34 cellular contexts compared by ENCODE assay signal in genomic region chr2:230912046-230912445, GRCh38. TPM values are rescaled to one million over a fixed set of nuclear protein-coding genes. Genes with fewer than 3 reads are reported as not detected.
"Had no signal": no experiment of that assay in that cellular context is flagged by ENCODE, and none has a peak within 500 bp of the region (broad histone marks: within the 10 kb centered on the region; RNA-seq: fewer than 3 reads in every experiment).

No MANE protein-coding gene starts in this region.

- H3K4me3 Mint-ChIP-seq: activated CD4-positive, alpha-beta T cell treated with anti-CD3 and anti-CD28 coated beads for 36 hours; naive thymus-derived CD4-positive, alpha-beta T cell; stimulated activated memory B cell treated with anti-CD40 and anti-IgM and Interleukin-4, amounts not matched to agents 10 μg/mL and 1 μg/mL and 100 μg/mL, for 72 hours; stimulated activated naive CD8-positive, alpha-beta T cell treated with anti-CD3 and anti-CD28 coated beads, Interleukin-15, amount 100 ng/mL, for 72 hours; T-helper 2 cell treated with Interferon-gamma antibody and Interleukin-4, amounts not matched to agents 5 μg/mL and 100 μg/mL, for 36 hours; type B pancreatic cell had no signal

- H3K27me3 ChIP-seq: brain microvascular endothelial cell, hepatocyte, sigmoid colon, uterus had no signal

- H3K4me3 ChIP-seq: gastroesophageal sphincter, hepatocyte, sigmoid colon, uterus had no signal

- H3K36me3 ChIP-seq: brain microvascular endothelial cell, gastroesophageal sphincter, sigmoid colon, uterus had no signal

- H3K27ac ChIP-seq: brain microvascular endothelial cell, gastroesophageal sphincter, hepatocyte, sigmoid colon, uterus had no signal

- H3K4me1 ChIP-seq: sigmoid colon, uterus had no signal

- H3K9me3 Mint-ChIP-seq: activated T-helper 17 cell treated with anti-CD3 and anti-CD28 coated beads, Interleukin-2, amount 50 U/mL, for 72 hours; naive thymus-derived CD4-positive, alpha-beta T cell; stimulated activated memory B cell treated with anti-CD40 and anti-IgM and Interleukin-4, amounts not matched to agents 10 μg/mL and 1 μg/mL and 100 μg/mL, for 72 hours; stimulated activated naive CD8-positive, alpha-beta T cell treated with anti-CD3 and anti-CD28 coated beads, Interleukin-15, amount 100 ng/mL, for 72 hours; T-helper 2 cell treated with Interferon-gamma antibody and Interleukin-4, amounts not matched to agents 5 μg/mL and 100 μg/mL, for 36 hours; type B pancreatic cell had no signal

- ATAC-seq: activated CD4-positive, alpha-beta T cell treated with anti-CD3 and anti-CD28 coated beads for 36 hours; activated T-helper 17 cell treated with anti-CD3 and anti-CD28 coated beads, Interleukin-2, amount 50 U/mL, for 72 hours; gastroesophageal sphincter; left cardiac atrium; naive thymus-derived CD4-positive, alpha-beta T cell; stimulated activated memory B cell treated with anti-CD40 and anti-IgM and Interleukin-4, amounts not matched to agents 10 μg/mL and 1 μg/mL and 100 μg/mL, for 72 hours; stimulated activated naive CD8-positive, alpha-beta T cell treated with anti-CD3 and anti-CD28 coated beads, Interleukin-15, amount 100 ng/mL, for 72 hours had no signal

- H3K9me3 ChIP-seq: gastroesophageal sphincter, sigmoid colon, uterus had no signal

- H2AFZ ChIP-seq: hepatocyte had no signal

- H3K27ac Mint-ChIP-seq: activated CD4-positive, alpha-beta T cell treated with anti-CD3 and anti-CD28 coated beads for 36 hours; progenitor cell of endocrine pancreas; stimulated activated memory B cell treated with anti-CD40 and anti-IgM and Interleukin-4, amounts not matched to agents 10 μg/mL and 1 μg/mL and 100 μg/mL, for 72 hours; stimulated activated naive CD8-positive, alpha-beta T cell treated with anti-CD3 and anti-CD28 coated beads, Interleukin-15, amount 100 ng/mL, for 72 hours; T-helper 2 cell treated with Interferon-gamma antibody and Interleukin-4, amounts not matched to agents 5 μg/mL and 100 μg/mL, for 36 hours; type B pancreatic cell had no signal

- H3K36me3 Mint-ChIP-seq: type B pancreatic cell had no signal

- DNase-seq: activated CD4-positive, alpha-beta T cell treated with anti-CD3 and anti-CD28 coated beads for 36 hours; activated CD4-positive, alpha-beta T cell treated with anti-CD3 and anti-CD28 coated beads, Interleukin-2, amount 50 U/mL, for 4 hours; activated CD4-positive, CD25-positive, alpha-beta regulatory T cell; activated naive CD4-positive, alpha-beta T cell; amniotic stem cell; brain microvascular endothelial cell; caudate nucleus; cortex of kidney; left cardiac atrium; midbrain; naive thymus-derived CD4-positive, alpha-beta T cell; retina; small intestine; stimulated activated CD4-positive, alpha-beta T cell treated with anti-CD3 and anti-CD28 coated beads, Interleukin-1b, Interleukin-23, amount 100 ng/mL, for 48 hours; stimulated activated CD4-positive, alpha-beta T cell treated with anti-CD3 and anti-CD28 coated beads, Interleukin-4, amount 100 ng/mL, for 4 hours; stimulated activated naive CD8-positive, alpha-beta T cell treated with anti-CD3 and anti-CD28 coated beads, Interleukin-15, amount 100 ng/mL, for 72 hours; substantia nigra; T-helper 1 cell; uterus had no signal

- H3K79me2 ChIP-seq: hepatocyte had no signal

- H3K27me3 Mint-ChIP-seq: stimulated activated memory B cell treated with anti-CD40 and anti-IgM and Interleukin-4, amounts not matched to agents 10 μg/mL and 1 μg/mL and 100 μg/mL, for 72 hours; stimulated activated naive CD8-positive, alpha-beta T cell treated with anti-CD3 and anti-CD28 coated beads, Interleukin-15, amount 100 ng/mL, for 72 hours had no signal

- H3K4me2 ChIP-seq: hepatocyte had no signal

RNA-seq across cellular contexts. Expression of gene GPR55, which starts 13.0 kb away (rescaled TPM):
- total RNA-seq: astrocyte, chondrocyte, endothelial cell of umbilical vein, fibroblast of lung, fibroblast of villous mesenchyme, osteocyte, progenitor cell of endocrine pancreas, sigmoid colon, uterus had no signal
- polyA plus RNA-seq: endothelial cell of umbilical vein, fibroblast of lung, hepatocyte, keratinocyte had no signal
